ENCODE assay signal across 1 cellular context in the genomic region with DNA sequence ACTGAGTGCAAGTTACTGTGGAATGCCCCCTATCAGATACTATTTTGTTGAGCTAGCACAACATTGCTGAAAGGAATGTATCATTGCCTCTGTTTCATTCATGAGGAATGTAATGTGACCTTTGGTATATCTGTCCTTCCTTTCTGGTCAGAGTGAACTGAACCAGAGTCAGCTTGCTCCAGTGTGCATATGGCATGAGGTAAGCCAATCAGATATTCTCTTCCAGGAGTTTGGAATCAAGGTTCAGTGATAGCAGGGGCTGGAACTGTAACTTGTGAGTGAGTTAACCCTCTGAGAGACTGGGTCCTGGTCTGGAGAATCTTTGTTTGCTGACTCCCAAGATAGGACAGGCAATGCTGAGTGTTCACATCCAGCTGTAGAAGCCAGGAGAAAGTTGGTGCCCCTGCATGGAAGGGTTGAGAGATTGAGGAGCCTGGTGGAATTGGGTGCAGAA.
TF ChIP-seq lines count a peak whose summit lies in the region.

No MANE protein-coding gene starts in this region.

TF ChIP-seq in HepG2, 621 proteins besides CTCF, POLR2A, EP300 and RAD21 (continued from another document and continues in another):
- TF ChIP-seq STAT6 (CRISPR knock-in tag; IDR thresholded peaks at IDR 0.05; ENCODE audit: borderline replicate concordance) (no peak), ZKSCAN1 (IDR thresholded peaks at IDR 0.05; ENCODE audit: low read length) (no peak), RFX3 (CRISPR knock-in tag; IDR thresholded peaks at IDR 0.05) (no peak), ZFP37 (CRISPR knock-in tag; IDR thresholded peaks at IDR 0.05; ENCODE audit: borderline replicate concordance) (no peak), TFDP1 (CRISPR knock-in tag; IDR thresholded peaks at IDR 0.05; ENCODE audit: borderline replicate concordance) (no peak), HNRNPK (IDR thresholded peaks at IDR 0.05; ENCODE audit: low read depth, low read length, poor library complexity, severe bottlenecking) (no peak), GABPA (IDR thresholded peaks at IDR 0.05; ENCODE audit: low read depth, low read length) (no peak), GABPA (CRISPR knock-in tag; IDR thresholded peaks at IDR 0.05; ENCODE audit: low read depth) (no peak), ZBTB7B (CRISPR knock-in tag; IDR thresholded peaks at IDR 0.05) (peak; percentile 41; the same call in 1 of the 2 replicates), SETDB1 (CRISPR knock-in tag; IDR thresholded peaks at IDR 0.05; ENCODE audit: borderline replicate concordance) (no peak), ZSCAN20 (CRISPR knock-in tag; IDR thresholded peaks at IDR 0.05; ENCODE audit: borderline replicate concordance) (no peak), ZNF333 (CRISPR knock-in tag; IDR thresholded peaks at IDR 0.05; ENCODE audit: borderline replicate concordance) (no peak), SMAD1 (CRISPR knock-in tag; IDR thresholded peaks at IDR 0.05; ENCODE audit: borderline replicate concordance, low read depth) (no peak), TSC22D2 (CRISPR knock-in tag; IDR thresholded peaks at IDR 0.05; ENCODE audit: borderline replicate concordance) (no peak), SAFB2 (CRISPR knock-in tag; IDR thresholded peaks at IDR 0.05; ENCODE audit: borderline replicate concordance, low read depth) (no peak), SIX1 (CRISPR knock-in tag; IDR thresholded peaks at IDR 0.05; ENCODE audit: borderline replicate concordance) (peak; percentile 75; the same call in 1 of the 2 replicates), PRDM4 (CRISPR knock-in tag; IDR thresholded peaks at IDR 0.05; ENCODE audit: borderline replicate concordance) (no peak), MATR3 (CRISPR knock-in tag; IDR thresholded peaks at IDR 0.05) (no peak), FOXK1 (CRISPR knock-in tag; IDR thresholded peaks at IDR 0.05; ENCODE audit: borderline replicate concordance, low read depth) (no peak), AHR (CRISPR knock-in tag; IDR thresholded peaks at IDR 0.05) (no peak), ZNF3 (CRISPR knock-in tag; IDR thresholded peaks at IDR 0.05) (no peak), ZNF589 (CRISPR knock-in tag; conservative IDR thresholded peaks at IDR 0.05) (no peak), ZXDC (CRISPR knock-in tag; IDR thresholded peaks at IDR 0.05) (no peak), ZNF138 (CRISPR knock-in tag; IDR thresholded peaks at IDR 0.05; ENCODE audit: low read depth) (no peak), ZNF251 (CRISPR knock-in tag; IDR thresholded peaks at IDR 0.05) (no peak), GTF2F1 (IDR thresholded peaks at IDR 0.05; ENCODE audit: low read length) (no peak), YEATS2 (CRISPR knock-in tag; IDR thresholded peaks at IDR 0.05; ENCODE audit: borderline replicate concordance) (no peak), ETV5 (CRISPR knock-in tag; IDR thresholded peaks at IDR 0.05; ENCODE audit: borderline replicate concordance) (no peak; the same call in 1 of the 2 replicates), TGIF2 (CRISPR knock-in tag; IDR thresholded peaks at IDR 0.05) (no peak), NR3C1 (CRISPR knock-in tag; IDR thresholded peaks at IDR 0.05) (no peak), ZNF562 (CRISPR knock-in tag; IDR thresholded peaks at IDR 0.05; ENCODE audit: borderline replicate concordance) (no peak), PLRG1 (conservative IDR thresholded peaks at IDR 0.05) (no peak), RBM39 (IDR thresholded peaks at IDR 0.05; ENCODE audit: low read depth, low read length, poor library complexity, severe bottlenecking) (no peak), ERF (CRISPR knock-in tag; IDR thresholded peaks at IDR 0.05) (0 out of 2 replicates have a peak, but pooled peaks have one; percentile 46), HNRNPUL1 (IDR thresholded peaks at IDR 0.05; ENCODE audit: low read depth, low read length) (no peak), HOXD1 (CRISPR knock-in tag; IDR thresholded peaks at IDR 0.05) (no peak), ZNF282 (IDR thresholded peaks at IDR 0.05; ENCODE audit: partially characterized antibody) (no peak)
- TF ChIP-seq, protein P1, sequence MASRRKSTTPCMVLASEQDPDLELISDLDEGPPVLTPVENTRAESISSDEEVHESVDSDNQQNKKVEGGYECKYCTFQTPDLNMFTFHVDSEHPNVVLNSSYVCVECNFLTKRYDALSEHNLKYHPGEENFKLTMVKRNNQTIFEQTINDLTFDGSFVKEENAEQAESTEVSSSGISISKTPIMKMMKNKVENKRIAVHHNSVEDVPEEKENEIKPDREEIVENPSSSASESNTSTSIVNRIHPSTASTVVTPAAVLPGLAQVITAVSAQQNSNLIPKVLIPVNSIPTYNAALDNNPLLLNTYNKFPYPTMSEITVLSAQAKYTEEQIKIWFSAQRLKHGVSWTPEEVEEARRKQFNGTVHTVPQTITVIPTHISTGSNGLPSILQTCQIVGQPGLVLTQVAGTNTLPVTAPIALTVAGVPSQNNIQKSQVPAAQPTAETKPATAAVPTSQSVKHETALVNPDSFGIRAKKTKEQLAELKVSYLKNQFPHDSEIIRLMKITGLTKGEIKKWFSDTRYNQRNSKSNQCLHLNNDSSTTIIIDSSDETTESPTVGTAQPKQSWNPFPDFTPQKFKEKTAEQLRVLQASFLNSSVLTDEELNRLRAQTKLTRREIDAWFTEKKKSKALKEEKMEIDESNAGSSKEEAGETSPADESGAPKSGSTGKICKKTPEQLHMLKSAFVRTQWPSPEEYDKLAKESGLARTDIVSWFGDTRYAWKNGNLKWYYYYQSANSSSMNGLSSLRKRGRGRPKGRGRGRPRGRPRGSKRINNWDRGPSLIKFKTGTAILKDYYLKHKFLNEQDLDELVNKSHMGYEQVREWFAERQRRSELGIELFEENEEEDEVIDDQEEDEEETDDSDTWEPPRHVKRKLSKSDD (CRISPR knock-in tag; IDR thresholded peaks at IDR 0.05; ENCODE audit: low read depth) = no peak
- TF ChIP-seq, protein P2, sequence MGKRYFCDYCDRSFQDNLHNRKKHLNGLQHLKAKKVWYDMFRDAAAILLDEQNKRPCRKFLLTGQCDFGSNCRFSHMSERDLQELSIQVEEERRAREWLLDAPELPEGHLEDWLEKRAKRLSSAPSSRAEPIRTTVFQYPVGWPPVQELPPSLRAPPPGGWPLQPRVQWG (CRISPR knock-in tag; IDR thresholded peaks at IDR 0.05; ENCODE audit: borderline replicate concordance, low read depth) = no peak
- TF ChIP-seq, protein P3, sequence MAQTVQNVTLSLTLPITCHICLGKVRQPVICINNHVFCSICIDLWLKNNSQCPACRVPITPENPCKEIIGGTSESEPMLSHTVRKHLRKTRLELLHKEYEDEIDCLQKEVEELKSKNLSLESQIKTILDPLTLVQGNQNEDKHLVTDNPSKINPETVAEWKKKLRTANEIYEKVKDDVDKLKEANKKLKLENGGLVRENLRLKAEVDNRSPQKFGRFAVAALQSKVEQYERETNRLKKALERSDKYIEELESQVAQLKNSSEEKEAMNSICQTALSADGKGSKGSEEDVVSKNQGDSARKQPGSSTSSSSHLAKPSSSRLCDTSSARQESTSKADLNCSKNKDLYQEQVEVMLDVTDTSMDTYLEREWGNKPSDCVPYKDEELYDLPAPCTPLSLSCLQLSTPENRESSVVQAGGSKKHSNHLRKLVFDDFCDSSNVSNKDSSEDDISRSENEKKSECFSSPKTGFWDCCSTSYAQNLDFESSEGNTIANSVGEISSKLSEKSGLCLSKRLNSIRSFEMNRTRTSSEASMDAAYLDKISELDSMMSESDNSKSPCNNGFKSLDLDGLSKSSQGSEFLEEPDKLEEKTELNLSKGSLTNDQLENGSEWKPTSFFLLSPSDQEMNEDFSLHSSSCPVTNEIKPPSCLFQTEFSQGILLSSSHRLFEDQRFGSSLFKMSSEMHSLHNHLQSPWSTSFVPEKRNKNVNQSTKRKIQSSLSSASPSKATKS (CRISPR knock-in tag; IDR thresholded peaks at IDR 0.05) = no peak
- TF ChIP-seq, protein P4, sequence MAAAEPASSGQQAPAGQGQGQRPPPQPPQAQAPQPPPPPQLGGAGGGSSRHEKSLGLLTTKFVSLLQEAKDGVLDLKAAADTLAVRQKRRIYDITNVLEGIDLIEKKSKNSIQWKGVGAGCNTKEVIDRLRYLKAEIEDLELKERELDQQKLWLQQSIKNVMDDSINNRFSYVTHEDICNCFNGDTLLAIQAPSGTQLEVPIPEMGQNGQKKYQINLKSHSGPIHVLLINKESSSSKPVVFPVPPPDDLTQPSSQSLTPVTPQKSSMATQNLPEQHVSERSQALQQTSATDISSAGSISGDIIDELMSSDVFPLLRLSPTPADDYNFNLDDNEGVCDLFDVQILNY (CRISPR knock-in tag; conservative IDR thresholded peaks at IDR 0.05) = no peak
- TF ChIP-seq, protein P5, sequence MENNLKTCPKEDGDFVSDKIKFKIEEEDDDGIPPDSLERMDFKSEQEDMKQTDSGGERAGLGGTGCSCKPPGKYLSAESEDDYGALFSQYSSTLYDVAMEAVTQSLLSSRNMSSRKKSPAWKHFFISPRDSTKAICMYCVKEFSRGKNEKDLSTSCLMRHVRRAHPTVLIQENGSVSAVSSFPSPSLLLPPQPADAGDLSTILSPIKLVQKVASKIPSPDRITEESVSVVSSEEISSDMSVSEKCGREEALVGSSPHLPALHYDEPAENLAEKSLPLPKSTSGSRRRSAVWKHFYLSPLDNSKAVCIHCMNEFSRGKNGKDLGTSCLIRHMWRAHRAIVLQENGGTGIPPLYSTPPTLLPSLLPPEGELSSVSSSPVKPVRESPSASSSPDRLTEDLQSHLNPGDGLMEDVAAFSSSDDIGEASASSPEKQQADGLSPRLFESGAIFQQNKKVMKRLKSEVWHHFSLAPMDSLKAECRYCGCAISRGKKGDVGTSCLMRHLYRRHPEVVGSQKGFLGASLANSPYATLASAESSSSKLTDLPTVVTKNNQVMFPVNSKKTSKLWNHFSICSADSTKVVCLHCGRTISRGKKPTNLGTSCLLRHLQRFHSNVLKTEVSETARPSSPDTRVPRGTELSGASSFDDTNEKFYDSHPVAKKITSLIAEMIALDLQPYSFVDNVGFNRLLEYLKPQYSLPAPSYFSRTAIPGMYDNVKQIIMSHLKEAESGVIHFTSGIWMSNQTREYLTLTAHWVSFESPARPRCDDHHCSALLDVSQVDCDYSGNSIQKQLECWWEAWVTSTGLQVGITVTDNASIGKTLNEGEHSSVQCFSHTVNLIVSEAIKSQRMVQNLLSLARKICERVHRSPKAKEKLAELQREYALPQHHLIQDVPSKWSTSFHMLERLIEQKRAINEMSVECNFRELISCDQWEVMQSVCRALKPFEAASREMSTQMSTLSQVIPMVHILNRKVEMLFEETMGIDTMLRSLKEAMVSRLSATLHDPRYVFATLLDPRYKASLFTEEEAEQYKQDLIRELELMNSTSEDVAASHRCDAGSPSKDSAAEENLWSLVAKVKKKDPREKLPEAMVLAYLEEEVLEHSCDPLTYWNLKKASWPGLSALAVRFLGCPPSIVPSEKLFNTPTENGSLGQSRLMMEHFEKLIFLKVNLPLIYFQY (CRISPR knock-in tag; IDR thresholded peaks at IDR 0.05; ENCODE audit: borderline replicate concordance) = no peak
